ENCODE assay signal across 8 cellular contexts in genomic region chr6:158631678-158632537, GRCh38. TPM values are rescaled to one million over a fixed set of nuclear protein-coding genes. Genes with fewer than 3 reads are reported as not detected.
A peak's percentile ranks its signal among the peaks of the same experiment; 100 is the strongest.
DNase-seq lines count a peak whose midpoint lies in the region; ATAC-seq, FAIRE-seq and TF ChIP-seq lines count a peak whose summit lies in the region.

No MANE protein-coding gene starts in this region.

- intact Hi-C loops in colonic mucosa (cut with DNase I) (no loop called here), A673 (cut with micrococcal nuclease; ENCODE audit: unreplicated experiment) (no loop called here)

- H3K4me3 ChIP-seq in A549 = no peak overlapping the region
- no peak overlapping the region for H3K4me3 ChIP-seq in NB4 (ENCODE audit: low read depth, low read length)
- H3K4me3 ChIP-seq in colonic mucosa = no peak overlapping the region
- no peak overlapping the region for H3K4me3 ChIP-seq in urinary bladder (ENCODE audit: low read depth, low read length)
- no peak overlapping the region for H3K4me3 ChIP-seq in A673 (ENCODE audit: low read depth, low read length, poor library complexity, severe bottlenecking)

- TF ChIP-seq CTCF in A549 (IDR thresholded peaks at IDR 0.05) (no peak), NB4 (IDR thresholded peaks at IDR 0.05; ENCODE audit: low read depth, low read length) (no peak), colonic mucosa (IDR thresholded peaks at IDR 0.05) (no peak), A673 (conservative IDR thresholded peaks at IDR 0.05; ENCODE audit: low read depth, low read length) (no peak)

- BruUV-seq in A673 (replicated peaks; lab: Mats Ljungman, UMichigan) = no TSS peak

- no peak for TF ChIP-seq POLR2A in A549 (IDR thresholded peaks at IDR 0.05; ENCODE audit: low read length)
- no peak for TF ChIP-seq POLR2A in NB4 (IDR thresholded peaks at IDR 0.05; ENCODE audit: extremely low read depth, insufficient read length)

- FAIRE-seq in A549 (lab: Jason Lieb, UNC) = no peak

- H3K9ac ChIP-seq in colonic mucosa (ENCODE audit: low read depth in 2 of 2, low read length in 2 of 2) = peak overlapping the region in 1 of 2 donors; percentile 32

- WGBS in A549 (ENCODE audit: missing lambda C conversion rate) = 37% methylated on average over 19 of the region's 19 CpGs
- 32% methylated on average over 19 of the region's 19 CpGs for WGBS in urinary bladder

- peak overlapping the region; percentile 17 for H3K4me2 ChIP-seq in A549

- H3K27me3 ChIP-seq in colonic mucosa (no peaks in the 10 kb centered on the region), A673 (replicated peaks; ENCODE audit: insufficient read depth, low read depth, low read length, poor library complexity) (no peaks in the 10 kb centered on the region)

- no peaks in the 10 kb centered on the region for H3K36me3 ChIP-seq in colonic mucosa
- H3K36me3 ChIP-seq in urinary bladder (ENCODE audit: insufficient read depth) = peaks cover 2% of the 10 kb centered on the region
- H3K36me3 ChIP-seq in A673 (ENCODE audit: insufficient read depth, low read length, poor library complexity, severe bottlenecking) = peaks cover 27% of the 10 kb centered on the region

- ATAC-seq in A549 (peak; percentile 85 to 90), GM21723 (IDR thresholded peaks at IDR 0.05; ENCODE audit: unreplicated experiment) (no peak)

- H3K4me1 ChIP-seq in A549 = peaks cover 22% of the 10 kb centered on the region
- H3K4me1 ChIP-seq in colonic mucosa = peaks cover 8% of the 10 kb centered on the region
- H3K4me1 ChIP-seq in urinary bladder (ENCODE audit: insufficient read depth) = no peaks in the 10 kb centered on the region
- H3K4me1 ChIP-seq in A673 (ENCODE audit: insufficient read depth, low read length, poor library complexity, severe bottlenecking) = peaks cover 19% of the 10 kb centered on the region

- H3K27ac ChIP-seq in A549 (peak overlapping the region; percentile 41 to 80; a peak in 5 of 6 replicates), colonic mucosa (peak overlapping the region; percentile 55), urinary bladder (ENCODE audit: low read depth) (peak overlapping the region; percentile 84), A673 (ENCODE audit: low read depth, low read length, poor library complexity, severe bottlenecking) (no peak overlapping the region)

- no peaks in the 10 kb centered on the region for H3K9me3 ChIP-seq in A549
- no peaks in the 10 kb centered on the region for H3K9me3 ChIP-seq in colonic mucosa
- H3K9me3 ChIP-seq in A673 (ENCODE audit: low read depth, low read length, poor library complexity, severe bottlenecking) = no peaks in the 10 kb centered on the region

- TF ChIP-seq EP300 in A549 (IDR thresholded peaks at IDR 0.05) = no peak

- TF ChIP-seq RAD21 in A549 (conservative IDR thresholded peaks at IDR 0.05 in 1 of 2, IDR thresholded peaks at IDR 0.05 in 1 of 2) = no peak

- peak; percentile 51 to 80 for DNase-seq in A549 (ENCODE audit: low read depth in 1 of 2, low spot score in 1 of 2)
- peak; percentile 45 for DNase-seq in NB4 (ENCODE audit: low read depth)
- peak; percentile 84 for DNase-seq in colonic mucosa
- peak; percentile 88 to 94 for DNase-seq in lung microvascular endothelial cell (ENCODE audit: low read depth in 2 of 2)
- DNase-seq in DMS153 treated with DMSO at 0.1 percent for 48 hours (lab: John Stamatoyannopoulos, UW; ENCODE audit: unreplicated experiment) = no peak
- no peak for DNase-seq in A673 (ENCODE audit: low spot score)

- CTCF ChIA-PET in A549 (lab: Yijun Ruan, JAX) (interaction anchor here (1.1 kb wide), 1 partner anchor 27 kb away, joined by 3 read pairs; no protein-coding TSS in a partner anchor), A673 (lab: Charles Lee) (no interaction called here)

- POLR2A ChIA-PET in A549 (lab: Yijun Ruan, JAX) (no interaction called here), A673 (lab: Charles Lee; ENCODE audit: low non-redundant PET) (no interaction called here)

TF ChIP-seq in A549, 52 proteins besides CTCF, POLR2A, EP300 and RAD21:
- no peak for TF ChIP-seq RFX5 (IDR thresholded peaks at IDR 0.05)
- peak; percentile 34; the same call in 1 of the 2 replicates for TF ChIP-seq FOSL2 (IDR thresholded peaks at IDR 0.05)
- TF ChIP-seq FOSL2 (CRISPR knock-in tag; IDR thresholded peaks at IDR 0.05) = peak; percentile 84

RNA-seq across cellular contexts. Expression of gene DYNLT1, which starts 12.6 kb away (rescaled TPM):
- 174 and 232 TPM in 2 replicates for polyA plus RNA-seq in A549 (2011; rRNA removed)
- polyA plus RNA-seq in A549 (2012; cell fraction: cytosol; rRNA removed) = 101 and 110 TPM in 2 replicates
- polyA plus RNA-seq in A549 (2012; cell fraction: nucleus; rRNA removed) = 33.4 and 56.6 TPM in 2 replicates
- polyA plus RNA-seq in A549 (2017; fragmentation: RNase III; extraction: RNeasy Plus Mini Kit Qiagen cat#74134 plus additional on column Dnase treatment) = 130 to 136 TPM (median 133 TPM) in 3 replicates
- 51.4 and 52.3 TPM in 2 replicates for polyA minus RNA-seq in A549 (2011; rRNA and poly(A)+ RNA removed)
- total RNA-seq in colonic mucosa = 100 to 1,000 TPM; 140 to 166 TPM
- total RNA-seq in lung microvascular endothelial cell = 85.4 and 89.9 TPM in 2 replicates
- total RNA-seq in urinary bladder = 64.8 TPM
- 193 TPM for polyA plus RNA-seq in urinary bladder
- 137 and 138 TPM in 2 replicates for total RNA-seq in A673 (2021)

RNA-seq across cellular contexts. Expression of gene SYTL3, which starts 17.9 kb away (rescaled TPM):
- polyA plus RNA-seq in A549 (2011; rRNA removed) (0.63 and 1.1 TPM in 2 replicates), A549 (2017; fragmentation: RNase III; extraction: RNeasy Plus Mini Kit Qiagen cat#74134 plus additional on column Dnase treatment) (0.89 to 1.0 TPM (median 0.92 TPM) in 3 replicates), urinary bladder (6.3 TPM)
- 0.49 TPM in 2 replicates for polyA plus RNA-seq in A549 (2012; cell fraction: cytosol; rRNA removed)
- 0.31 and 0.50 TPM in 2 replicates for polyA plus RNA-seq in A549 (2012; cell fraction: nucleus; rRNA removed)
- polyA minus RNA-seq in A549 (2011; rRNA and poly(A)+ RNA removed) = 0.66 and 0.68 TPM in 2 replicates
- total RNA-seq in colonic mucosa (1 to 10 TPM; 1.1 to 3.1 TPM), lung microvascular endothelial cell (0.60 and 0.87 TPM in 2 replicates), urinary bladder (4.9 TPM), A673 (2021) (0.66 and 0.82 TPM in 2 replicates)

Comparison
In these comparisons a context has a peak if more than half of its experiments do, and no peak if none do; other contexts are left out.
1. DNase-seq: peak in A549 (2 of 2), NB4 (single experiment), colonic mucosa (single experiment) and lung microvascular endothelial cell (2 of 2); none in DMS153 treated with DMSO at 0.1 percent for 48 hours (single experiment) and A673 (single experiment).